In the genomic region with DNA sequence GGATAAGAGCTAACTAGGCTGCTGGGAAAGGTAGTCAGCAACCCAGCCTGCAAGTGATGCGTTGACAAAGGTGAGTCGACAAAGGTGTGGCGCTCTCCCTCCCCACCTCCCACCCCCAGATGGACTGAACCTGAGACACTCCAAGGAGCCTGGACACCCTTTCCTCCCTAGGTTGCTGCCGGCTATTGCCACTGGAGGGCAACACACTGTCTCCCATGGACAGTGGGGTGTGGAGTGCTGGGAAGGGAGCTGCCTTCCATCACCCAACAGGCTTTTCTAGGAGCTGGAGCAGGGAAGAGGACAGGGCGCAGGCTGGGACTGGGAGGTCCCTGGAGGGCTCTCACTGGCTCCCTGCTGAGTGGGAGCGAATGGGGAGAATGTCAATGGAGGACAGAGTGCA, we compare ENCODE assay signal across 8 cellular contexts.
DNase-seq lines count a peak whose midpoint lies in the region; ATAC-seq and TF ChIP-seq lines count a peak whose summit lies in the region.

No MANE protein-coding gene starts in this region.

- H3K4me1 Mint-ChIP-seq in osteocyte (ENCODE audit: unreplicated experiment): peaks cover 5% of the 10 kb centered on the region

- TF ChIP-seq CTCF in epithelial cell of esophagus (IDR thresholded peaks at IDR 0.05; ENCODE audit: insufficient read depth, low read depth, low read length, missing control alignments): peak; percentile 63
- TF ChIP-seq CTCF in osteocyte (IDR thresholded peaks at IDR 0.05): peak; percentile 53

- ATAC-seq in HG02884 (IDR thresholded peaks at IDR 0.05; ENCODE audit: unreplicated experiment) (no peak), HG03280 (IDR thresholded peaks at IDR 0.05; ENCODE audit: unreplicated experiment) (no peak)

- H3K36me3 Mint-ChIP-seq in osteocyte (ENCODE audit: unreplicated experiment): peaks cover 2% of the 10 kb centered on the region

- DNase-seq in GM04504 (ENCODE audit: low read depth): peak; percentile 10
- DNase-seq in NCI-H460 (ENCODE audit: extremely low read depth, low read depth): peak; percentile 47
- DNase-seq in epithelial cell of esophagus (ENCODE audit: low read depth): peak; percentile 69
- DNase-seq in osteocyte (ENCODE audit: extremely low spot score, unreplicated experiment): no peak
- no peak for DNase-seq in NCI-H774 (lab: John Stamatoyannopoulos, UW)
- DNase-seq in effector CD8-positive, alpha-beta T cell (lab: John Stamatoyannopoulos, UW): no peak

- no peak overlapping the region for H3K27ac Mint-ChIP-seq in osteocyte (ENCODE audit: unreplicated experiment)

- peaks cover 31% of the 10 kb centered on the region for H3K27me3 Mint-ChIP-seq in osteocyte (ENCODE audit: unreplicated experiment)

- H3K4me3 Mint-ChIP-seq in osteocyte (ENCODE audit: unreplicated experiment): no peak overlapping the region

- H3K4me3 ChIP-seq in epithelial cell of esophagus (ENCODE audit: low read length): no peak overlapping the region

- H3K9me3 Mint-ChIP-seq in osteocyte (ENCODE audit: unreplicated experiment): no peaks in the 10 kb centered on the region

Comparison
In these comparisons a context has a peak if more than half of its experiments do, and no peak if none do; other contexts are left out.
1. DNase-seq: peak in GM04504 (single experiment), NCI-H460 (single experiment) and epithelial cell of esophagus (single experiment); none in osteocyte (single experiment), NCI-H774 (single experiment) and effector CD8-positive, alpha-beta T cell (single experiment).